28 cellular contexts compared by ENCODE assay signal in genomic region chr2:135422898-135423297, GRCh38.
"Had no signal": no experiment of that assay in that cellular context is flagged by ENCODE, and none has a peak within 500 bp of the region (broad histone marks: within the 10 kb centered on the region; RNA-seq: fewer than 3 reads in every experiment).

No MANE protein-coding gene starts in this region.

- DNase-seq: dermis blood vessel endothelial cell; effector CD8-positive, alpha-beta T cell; effector memory CD8-positive, alpha-beta T cell; endodermal cell; erythroblast; esophagus squamous epithelium; foreskin fibroblast; foreskin melanocyte; gastrocnemius medialis; glutamatergic neuron; head of caudate nucleus; heart right ventricle; hippocampal formation; left cardiac atrium; left lung; left ventricle myocardium superior; lower lobe of right lung; mesenchymal stem cell; mucosa of descending colon; naive B cell had no signal

- H3K4me1 Mint-ChIP-seq: mesothelial cell of epicardium, naive B cell had no signal

- H3K4me1 ChIP-seq: esophagus squamous epithelium, gastrocnemius medialis, heart right ventricle, left lung, lower lobe of right lung had no signal

- ATAC-seq: effector memory CD8-positive, alpha-beta T cell; esophagus mucosa; gastrocnemius medialis; heart right ventricle; left cardiac atrium; left lung; left ventricle myocardium superior; lower lobe of right lung; mucosa of descending colon had no signal

- H3K4me3 Mint-ChIP-seq: effector memory CD8-positive, alpha-beta T cell; endodermal cell; mesothelial cell of epicardium; naive B cell had no signal

- H3K27me3 Mint-ChIP-seq: effector memory CD8-positive, alpha-beta T cell; naive B cell had no signal

- H3K9me3 ChIP-seq: gastrocnemius medialis, mucosa of descending colon had no signal

- H3K27ac ChIP-seq: coronary artery, epithelial cell of prostate, esophagus squamous epithelium, gastrocnemius medialis, heart right ventricle, left lung, lower lobe of right lung had no signal

- H3K4me3 ChIP-seq: coronary artery, esophagus squamous epithelium, gastrocnemius medialis, heart right ventricle, left lung, lower lobe of right lung, mucosa of descending colon had no signal

- FAIRE-seq: colon, endometrium, islet of Langerhans, keratinocyte had no signal

- H3K27ac Mint-ChIP-seq: effector memory CD8-positive, alpha-beta T cell; endodermal cell; mesothelial cell of epicardium had no signal

- H3K36me3 ChIP-seq: esophagus squamous epithelium, gastrocnemius medialis, heart right ventricle, left lung, lower lobe of right lung had no signal

- H3K27me3 ChIP-seq: esophagus squamous epithelium, gastrocnemius medialis, heart right ventricle, left lung had no signal
